16 cellular contexts compared by ENCODE assay signal in genomic region chr3:52318186-52318793, GRCh38. TPM values are rescaled to one million over a fixed set of nuclear protein-coding genes. Genes with fewer than 3 reads are reported as not detected.
DNase-seq lines count a peak whose midpoint lies in the region; ATAC-seq and TF ChIP-seq lines count a peak whose summit lies in the region.
"Had no signal": no experiment of that assay in that cellular context is flagged by ENCODE, and none has a peak within 500 bp of the region (broad histone marks: within the 10 kb centered on the region; RNA-seq: fewer than 3 reads in every experiment).

No MANE protein-coding gene starts in this region.

- TF ChIP-seq CTCF in psoas muscle (IDR thresholded peaks at IDR 0.05), result no peak
- TF ChIP-seq CTCF in suprapubic skin (IDR thresholded peaks at IDR 0.05), result no peak

- peak overlapping the region; percentile 60 for H3K27ac Mint-ChIP-seq in T-helper 17 cell
- H3K27ac Mint-ChIP-seq: activated T-helper 2 cell treated with anti-CD3 and anti-CD28 coated beads, Interferon-gamma antibody, Interleukin-2, Interleukin-4, amounts not matched to agents 10 μg/mL and 5 μg/mL and 100 μg/mL, durations not matched to agents 14 hours and 24 hours and 36 hours had no signal

- 45 to 55% (median 51%) methylated on average over 14 of the region's 14 CpGs for WGBS in psoas muscle, 3 donors
- WGBS in suprapubic skin, result 72% methylated on average over 14 of the region's 14 CpGs

- peak; percentile 19 for DNase-seq in DMS 273 (lab: John Stamatoyannopoulos, UW; ENCODE audit: unreplicated experiment)
- DNase-seq in DMS 273 treated with DMSO at 0.1 percent for 48 hours (lab: John Stamatoyannopoulos, UW), result no peak
- no peak for DNase-seq in T-helper 17 cell
- no peak for DNase-seq in psoas muscle
- no peak for DNase-seq in suprapubic skin (ENCODE audit: low spot score in 2 of 2)
- DNase-seq: cerebellar nuclear complex, midbrain, MV-4-11, SW 1271 had no signal

- H3K4me3 Mint-ChIP-seq in T-helper 17 cell, result no peak overlapping the region

- no peak overlapping the region for H3K9ac ChIP-seq in iPS-20b (ENCODE audit: low read depth, low read length)

- H3K36me3 ChIP-seq in iPS-20b (ENCODE audit: insufficient read depth, low read depth, low read length) (no peaks in the 10 kb centered on the region), psoas muscle (ENCODE audit: insufficient read depth in 1 of 2, low read depth in 1 of 2) (no peaks in the 10 kb centered on the region), suprapubic skin (no peaks in the 10 kb centered on the region)

- H3K27me3 Mint-ChIP-seq in T-helper 17 cell, result no peaks in the 10 kb centered on the region

- no peak for TF ChIP-seq EP300 in suprapubic skin (IDR thresholded peaks at IDR 0.05)

- H3K9me3 ChIP-seq in T-helper 17 cell (ENCODE audit: control insufficient read depth, low read length, poor library complexity, severe bottlenecking) (no peaks in the 10 kb centered on the region), iPS-20b (ENCODE audit: insufficient read depth, low read depth, low read length) (no peaks in the 10 kb centered on the region), psoas muscle (no peaks in the 10 kb centered on the region), suprapubic skin (no peaks in the 10 kb centered on the region)

- peaks cover 20% of the 10 kb centered on the region for H3K4me1 Mint-ChIP-seq in T-helper 17 cell

- intact Hi-C loops in psoas muscle (cut with DNase I), result no loop called here

- H3K36me3 Mint-ChIP-seq in T-helper 17 cell (ENCODE audit: low read depth), result no peaks in the 10 kb centered on the region

- ATAC-seq in T-helper 17 cell, result no peak
- peak in 3 of 4 donors; percentile 30 to 55 (median 32) for ATAC-seq in psoas muscle
- ATAC-seq in GM18517 (IDR thresholded peaks at IDR 0.05; ENCODE audit: unreplicated experiment), result no peak
- ATAC-seq in GM19395 (IDR thresholded peaks at IDR 0.05; ENCODE audit: unreplicated experiment), result no peak

- TF ChIP-seq POLR2A in suprapubic skin (IDR thresholded peaks at IDR 0.05), result no peak

- H3K27me3 ChIP-seq in iPS-20b (ENCODE audit: insufficient read depth, low read length), result peaks cover 24% of the 10 kb centered on the region
- no peaks in the 10 kb centered on the region for H3K27me3 ChIP-seq in psoas muscle (ENCODE audit: insufficient read depth in 3 of 3, low read length in 2 of 3)
- no peaks in the 10 kb centered on the region for H3K27me3 ChIP-seq in suprapubic skin

- H3K27ac ChIP-seq in iPS-20b (ENCODE audit: low read length) (no peak overlapping the region), psoas muscle (no peak overlapping the region), suprapubic skin (no peak overlapping the region)
- H3K27ac ChIP-seq: 22Rv1, C4-2B, RWPE1 had no signal

- H3K4me3 ChIP-seq in iPS-20b (ENCODE audit: low read length) (peak overlapping the region; percentile 78; the same call in 1 of the 2 replicates), psoas muscle (no peak overlapping the region), suprapubic skin (no peak overlapping the region)

- H3K4me1 ChIP-seq in iPS-20b (ENCODE audit: insufficient read depth, low read length) (no peaks in the 10 kb centered on the region; the same call in 1 of the 2 replicates), psoas muscle (peaks cover 6% of the 10 kb centered on the region), suprapubic skin (peaks cover 21% of the 10 kb centered on the region)

RNA-seq across cellular contexts. Expression of gene DNAH1, which starts 2.2 kb away (rescaled TPM):
- total RNA-seq in T-helper 17 cell (10 to 100 TPM; 50.3 to 58.5 TPM), psoas muscle (1 to 10 TPM; 2.4 to 4.1 (median 3.0) TPM), suprapubic skin (10 to 100 TPM in 1 of 4 donors, 1 to 10 TPM in 3; 3.4 to 10.1 (median 7.7) TPM)
- polyA plus RNA-seq in psoas muscle, result 1 to 10 TPM in 2 of 3 donors, under 1 TPM in 1; 0.77 to 1.8 (median 1.2) TPM

RNA-seq across cellular contexts. Expression of gene GLYCTK, which starts 30.7 kb away (rescaled TPM):
- total RNA-seq in T-helper 17 cell (10 to 100 TPM; 30.6 to 42.2 TPM), psoas muscle (1 to 10 TPM; 3.0 to 7.2 (median 5.7) TPM), suprapubic skin (10 to 100 TPM in 1 of 4 donors, 1 to 10 TPM in 3; 2.6 to 11.9 (median 6.4) TPM)
- polyA plus RNA-seq in psoas muscle, result 10 to 100 TPM in 1 of 3 donors, 1 to 10 TPM in 2; 3.1 to 16.5 (median 4.2) TPM

RNA-seq across cellular contexts. Expression of gene WDR82, which starts 39.8 kb away (rescaled TPM):
- total RNA-seq in T-helper 17 cell, result 100 to 1,000 TPM; 109 to 114 TPM
- total RNA-seq in psoas muscle, result 10 to 100 TPM; 62.1 to 93.1 (median 85.5) TPM
- 10 to 100 TPM; 46.1 to 96.7 (median 53.4) TPM for polyA plus RNA-seq in psoas muscle
- 10 to 100 TPM; 46.7 to 57.6 (median 52.5) TPM for total RNA-seq in suprapubic skin

Comparison
In these comparisons a context has a peak if more than half of its experiments do, and no peak if none do; other contexts are left out.
1. ATAC-seq: peak in psoas muscle (3 of 4); none in T-helper 17 cell (single experiment), GM18517 (single experiment) and GM19395 (single experiment).
2. RNA of gene DNAH1, which starts 2.2 kb away (total RNA-seq): 50.3 to 58.5 TPM in T-helper 17 cell; 3.4 to 10.1 TPM in suprapubic skin and 2.4 to 4.1 TPM in psoas muscle; every median in the first group is over 4 times any median in the second.